In the genomic region with DNA sequence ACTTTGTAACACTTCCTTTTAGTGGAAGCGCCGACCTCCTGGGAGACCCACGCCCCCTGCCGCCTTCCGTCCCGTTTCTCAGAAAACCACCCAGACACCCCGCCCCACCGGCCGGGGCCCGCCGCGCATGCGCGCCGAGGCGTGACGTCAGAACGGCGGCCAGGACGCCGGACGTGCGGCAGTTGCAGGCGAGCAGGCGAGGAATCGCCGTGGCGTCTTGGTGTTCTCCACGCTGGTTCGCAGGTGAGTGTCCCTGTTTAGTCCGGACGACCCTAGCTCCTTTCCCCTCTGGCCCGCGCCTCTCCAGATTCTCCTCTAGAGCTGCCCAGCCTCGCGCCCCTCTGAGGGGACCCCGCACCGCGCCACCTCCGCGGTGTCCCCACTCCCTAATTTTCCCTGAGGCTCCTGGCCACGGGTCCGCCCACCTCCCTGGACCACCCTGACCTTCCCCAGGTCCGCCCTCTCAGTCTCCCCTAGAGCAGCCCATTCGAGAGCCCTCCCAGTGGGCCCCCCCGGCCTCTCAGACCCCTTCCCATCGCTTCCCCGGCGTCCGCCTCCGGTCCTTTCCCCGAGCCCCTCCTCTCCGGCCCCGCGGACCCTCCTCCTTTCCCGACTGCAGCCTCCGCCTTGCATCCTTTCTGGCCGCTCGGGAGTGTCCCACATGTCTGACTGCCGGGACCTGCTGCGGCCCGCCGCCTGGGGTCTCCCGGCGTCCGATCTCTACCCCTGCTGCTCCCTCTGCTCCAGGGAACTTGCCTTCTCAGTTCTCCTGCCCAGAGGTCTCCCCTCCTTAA, we compare ENCODE assay signal across 1 cellular context.
TF ChIP-seq lines count a peak whose summit lies in the region.

PLEKHB2 (plus strand) TSS at position 181 of the 794 bp plus-strand sequence. CDS start 15,606 bp downstream, outside the sequence.

TF ChIP-seq in HCT116, 20 proteins besides CTCF, POLR2A, EP300 and RAD21 (continued from another document):
- TF ChIP-seq ZBTB33 (IDR thresholded peaks at IDR 0.05; ENCODE audit: extremely low read depth, insufficient replicate concordance, low read length) (no peak), YY1 (IDR thresholded peaks at IDR 0.05; ENCODE audit: extremely low read depth, insufficient replicate concordance, low read depth, low read length) (peak; percentile 44), SP1 (IDR thresholded peaks at IDR 0.05; ENCODE audit: low read depth) (peak; percentile 31; the same call in 1 of the 2 replicates), MAX (IDR thresholded peaks at IDR 0.05) (peak; percentile 42; the same call in 1 of the 2 replicates), CEBPB (IDR thresholded peaks at IDR 0.05; ENCODE audit: low read depth) (no peak), CBX3 (IDR thresholded peaks at IDR 0.05; ENCODE audit: low read depth) (no peak), EZH2phosphoT487 (IDR thresholded peaks at IDR 0.05; ENCODE audit: borderline replicate concordance) (no peak)
